Comparison of ENCODE assay signal across 8 cellular contexts in genomic region chr2:190881480-190882326, GRCh38. TPM values are rescaled to one million over a fixed set of nuclear protein-coding genes. Genes with fewer than 3 reads are reported as not detected.
DNase-seq lines count a peak whose midpoint lies in the region; ATAC-seq and TF ChIP-seq lines count a peak whose summit lies in the region.

No MANE protein-coding gene starts in this region.

- peaks cover 20% of the 10 kb centered on the region for H3K4me1 Mint-ChIP-seq in HFFc6 (ENCODE audit: low read depth)
- H3K4me1 Mint-ChIP-seq in activated naive CD8-positive, alpha-beta T cell treated with anti-CD3 and anti-CD28 coated beads, Interleukin-2, amount 10 ng/mL, durations not matched to agents 7 days and 5 days = peaks cover 34% of the 10 kb centered on the region
- H3K4me1 Mint-ChIP-seq in progenitor cell of endocrine pancreas (ENCODE audit: low read depth) = peaks cover 27% of the 10 kb centered on the region

- H3K36me3 ChIP-seq in urinary bladder (ENCODE audit: insufficient read depth) = no peaks in the 10 kb centered on the region

- H3K9me3 Mint-ChIP-seq in HFFc6 (peaks cover 3% of the 10 kb centered on the region; the same call in 1 of the 2 replicates), progenitor cell of endocrine pancreas (ENCODE audit: low read depth) (no peaks in the 10 kb centered on the region)
- no peaks in the 10 kb centered on the region for H3K9me3 Mint-ChIP-seq in activated naive CD8-positive, alpha-beta T cell treated with anti-CD3 and anti-CD28 coated beads, Interleukin-2, amount 10 ng/mL, durations not matched to agents 7 days and 5 days

- WGBS in urinary bladder = under 1% methylated on average over 56 of the region's 56 CpGs

- H3K4me3 ChIP-seq in GM08714 (ENCODE audit: low read length) = peak overlapping the region; percentile 84
- peak overlapping the region; percentile 98 for H3K4me3 ChIP-seq in urinary bladder (ENCODE audit: low read depth, low read length)

- peaks cover 8% of the 10 kb centered on the region for H3K27me3 Mint-ChIP-seq in HFFc6 (ENCODE audit: insufficient read depth)
- H3K27me3 Mint-ChIP-seq in activated naive CD8-positive, alpha-beta T cell treated with anti-CD3 and anti-CD28 coated beads, Interleukin-2, amount 10 ng/mL, durations not matched to agents 7 days and 5 days = no peaks in the 10 kb centered on the region
- H3K27me3 Mint-ChIP-seq in progenitor cell of endocrine pancreas = no peaks in the 10 kb centered on the region

- ATAC-seq in activated naive CD8-positive, alpha-beta T cell treated with anti-CD3 and anti-CD28 coated beads, Interleukin-2, amount 10 ng/mL, durations not matched to agents 7 days and 5 days (ENCODE audit: low read depth) = peak; percentile 36

- peak overlapping the region; percentile 92 for H3K27ac ChIP-seq in urinary bladder (ENCODE audit: low read depth)

- H3K4me1 ChIP-seq in urinary bladder (ENCODE audit: insufficient read depth) = no peaks in the 10 kb centered on the region

- H3K36me3 Mint-ChIP-seq in HFFc6 (ENCODE audit: low read depth) = peaks cover 40% of the 10 kb centered on the region
- peaks cover 20% of the 10 kb centered on the region for H3K36me3 Mint-ChIP-seq in activated naive CD8-positive, alpha-beta T cell treated with anti-CD3 and anti-CD28 coated beads, Interleukin-2, amount 10 ng/mL, durations not matched to agents 7 days and 5 days
- H3K36me3 Mint-ChIP-seq in progenitor cell of endocrine pancreas (ENCODE audit: insufficient read depth) = no peaks in the 10 kb centered on the region

- peak overlapping the region; percentile 95 for H3K4me3 Mint-ChIP-seq in HFFc6
- peak overlapping the region; percentile 100 for H3K4me3 Mint-ChIP-seq in activated naive CD8-positive, alpha-beta T cell treated with anti-CD3 and anti-CD28 coated beads, Interleukin-2, amount 10 ng/mL, durations not matched to agents 7 days and 5 days
- peak overlapping the region; percentile 88 for H3K4me3 Mint-ChIP-seq in progenitor cell of endocrine pancreas (ENCODE audit: low read depth)

- TF ChIP-seq CTCF in HFFc6 (IDR thresholded peaks at IDR 0.05) (no peak), progenitor cell of endocrine pancreas (IDR thresholded peaks at IDR 0.05; ENCODE audit: unreplicated experiment) (no peak)

- DNase-seq in HFFc6 = peak; percentile 67
- peak; percentile 95 for DNase-seq in NAMALWA (ENCODE audit: low spot score)
- DNase-seq in SKM-1 treated with dmso at 0.1 percent for 144 hours (lab: John Stamatoyannopoulos, UW; ENCODE audit: unreplicated experiment) = peak; percentile 80
- peak; percentile 84 for DNase-seq in activated naive CD8-positive, alpha-beta T cell treated with anti-CD3 and anti-CD28 coated beads, Interleukin-2, amount 10 ng/mL, durations not matched to agents 7 days and 5 days
- peak; percentile 86 for DNase-seq in cardiac septum (ENCODE audit: low spot score)
- DNase-seq in progenitor cell of endocrine pancreas (ENCODE audit: low spot score, unreplicated experiment) = peak; percentile 38

- H3K27ac Mint-ChIP-seq in HFFc6 (peak overlapping the region; percentile 93), progenitor cell of endocrine pancreas (peak overlapping the region; percentile 93)
- peak overlapping the region; percentile 100 for H3K27ac Mint-ChIP-seq in activated naive CD8-positive, alpha-beta T cell treated with anti-CD3 and anti-CD28 coated beads, Interleukin-2, amount 10 ng/mL, durations not matched to agents 7 days and 5 days

- intact Hi-C loops in cardiac septum (cut with DNase I) = loop anchor here (2.0 to 5.0 kb wide), 3 partner anchors 101 to 234 kb away; partner anchors contain the start of genes NAB1 and STAT1

- POLR2A ChIA-PET in activated naive CD8-positive, alpha-beta T cell treated with anti-CD3 and anti-CD28 coated beads, Interleukin-2, amount 10 ng/mL, durations not matched to agents 7 days and 5 days (lab: Charles Lee) = interaction anchor here (0.7 to 4.0 kb wide), 24 partner anchors 10 to 1097 kb away, joined by 3 to 37 read pairs (median 5); partner anchors contain the start of genes ORMDL1, PMS1, STAT1 and STAT4

RNA-seq across cellular contexts. Expression of gene GLS, which starts 1.1 kb away (rescaled TPM):
- total RNA-seq in HFFc6 (2021; fragmentation: NEBNext Ultra II Directional; extraction: Animal tissue kit (Norgen Biotek cat#: 25700)) = 100 to 1,000 TPM; 191 to 431 (median 201) TPM
- 100 to 1,000 TPM; 175 to 187 TPM for total RNA-seq in activated naive CD8-positive, alpha-beta T cell treated with anti-CD3 and anti-CD28 coated beads, Interleukin-2, amount 10 ng/mL, durations not matched to agents 7 days and 5 days
- 80.2 TPM for total RNA-seq in cardiac septum
- total RNA-seq in progenitor cell of endocrine pancreas = 116 and 128 TPM in 2 replicates
- total RNA-seq in urinary bladder = 312 TPM
- polyA plus RNA-seq in urinary bladder = 27.6 TPM

Comparison
In these comparisons a context has a peak if more than half of its experiments do, and no peak if none do; other contexts are left out.
1. Peak in every context shown above with its lines: DNase-seq, ATAC-seq, H3K4me3 ChIP-seq and H3K27ac ChIP-seq.
2. DNase-seq: peak in every context shown above with its lines; median percentile 95 in NAMALWA; 86 in cardiac septum; 84 in activated naive CD8-positive, alpha-beta T cell treated with anti-CD3 and anti-CD28 coated beads, Interleukin-2, amount 10 ng/mL, durations not matched to agents 7 days and 5 days; 80 in SKM-1 treated with dmso at 0.1 percent for 144 hours; 67 in HFFc6; 38 in progenitor cell of endocrine pancreas.